Comparison of ENCODE assay signal across 23 cellular contexts in genomic region chr10:119614686-119615085, GRCh38.
"Had no signal": no experiment of that assay in that cellular context is flagged by ENCODE, and none has a peak within 500 bp of the region (broad histone marks: within the 10 kb centered on the region; RNA-seq: fewer than 3 reads in every experiment).

No MANE protein-coding gene starts in this region.

- H3K9me3 ChIP-seq: gastrocnemius medialis, ovary, psoas muscle, thoracic aorta, tibial nerve, upper lobe of right lung, uterus had no signal

- H3K36me3 ChIP-seq: gastrocnemius medialis, ovary, thoracic aorta, tibial nerve, upper lobe of right lung, uterus had no signal

- H3K27me3 ChIP-seq: gastrocnemius medialis, ovary, tibial nerve, upper lobe of right lung, uterus had no signal

- H3K4me3 ChIP-seq: gastrocnemius medialis, lung, ovary, psoas muscle, skin epidermis, thoracic aorta, tibial nerve, upper lobe of right lung, uterus had no signal

- DNase-seq: effector CD8-positive, alpha-beta T cell; endodermal cell; foreskin fibroblast; gastrocnemius medialis; kidney; natural killer cell; occipital lobe; ovary; posterior cingulate gyrus; psoas muscle; right cardiac atrium; stimulated activated CD4-positive, alpha-beta T cell treated with anti-CD3 and anti-CD28 coated beads, Interleukin-15, amount 100 ng/mL, for 24 hours; stimulated activated CD4-positive, alpha-beta T cell treated with anti-CD3 and anti-CD28 coated beads, Interleukin-2, amount 100 ng/mL, for 48 hours; stimulated activated naive B cell treated with anti-CD40 and anti-IgM and Interleukin-4, amounts not matched to agents 10 μg/mL and 1 μg/mL and 100 μg/mL, for 72 hours; upper lobe of right lung; uterus had no signal

- H3K27ac ChIP-seq: epithelial cell of prostate, gastrocnemius medialis, ovary, psoas muscle, skin epidermis, thoracic aorta, tibial nerve, upper lobe of right lung, uterus had no signal

- ATAC-seq: esophagus mucosa; gastrocnemius medialis; left lobe of liver; natural killer cell; psoas muscle; right cardiac atrium; stimulated activated naive B cell treated with anti-CD40 and anti-IgM and Interleukin-4, amounts not matched to agents 10 μg/mL and 1 μg/mL and 100 μg/mL, for 72 hours; upper lobe of right lung had no signal

- H3K4me1 ChIP-seq: upper lobe of right lung, uterus had no signal
